ENCODE assay signal across 24 cellular contexts in genomic region chr15:47794266-47794914, GRCh38.
DNase-seq lines count a peak whose midpoint lies in the region; ATAC-seq and TF ChIP-seq lines count a peak whose summit lies in the region.
"Had no signal": no experiment of that assay in that cellular context is flagged by ENCODE, and none has a peak within 500 bp of the region (broad histone marks: within the 10 kb centered on the region; RNA-seq: fewer than 3 reads in every experiment).

No MANE protein-coding gene starts in this region.

- H3K36me3 Mint-ChIP-seq in naive thymus-derived CD4-positive, alpha-beta T cell, result no peaks in the 10 kb centered on the region
- H3K36me3 Mint-ChIP-seq: naive thymus-derived CD8-positive, alpha-beta T cell had no signal

- no peaks in the 10 kb centered on the region for H3K27me3 ChIP-seq in foreskin keratinocyte
- no peaks in the 10 kb centered on the region for H3K27me3 ChIP-seq in naive thymus-derived CD4-positive, alpha-beta T cell (ENCODE audit: control insufficient read depth in 2 of 2, insufficient read depth in 2 of 2, low read length in 2 of 2)
- H3K27me3 ChIP-seq: SJSA1 had no signal

- peaks cover 0 to 13% (median 2%) of the 10 kb centered on the region in 5 donors for H3K27me3 Mint-ChIP-seq in naive thymus-derived CD4-positive, alpha-beta T cell
- H3K27me3 Mint-ChIP-seq: stimulated activated naive CD8-positive, alpha-beta T cell treated with anti-CD3 and anti-CD28 coated beads, Interleukin-15, Interleukin-2, amounts not matched to agents 100 ng/mL and 50 ng/mL, for 24 hours had no signal

- intact Hi-C loops in naive thymus-derived CD4-positive, alpha-beta T cell (cut with micrococcal nuclease), result no loop called here

- no peaks in the 10 kb centered on the region for H3K9me3 ChIP-seq in naive thymus-derived CD4-positive, alpha-beta T cell (ENCODE audit: control insufficient read depth in 2 of 3, low read length in 3 of 3)
- H3K9me3 ChIP-seq: SJSA1 had no signal

- no peak overlapping the region for H3K4me3 ChIP-seq in naive thymus-derived CD4-positive, alpha-beta T cell (ENCODE audit: low read length)
- H3K4me3 ChIP-seq: SJSA1 had no signal

- H3K4me1 Mint-ChIP-seq in naive thymus-derived CD4-positive, alpha-beta T cell, result no peaks in the 10 kb centered on the region
- H3K4me1 Mint-ChIP-seq: activated naive CD8-positive, alpha-beta T cell treated with anti-CD3 and anti-CD28 coated beads, Interleukin-2, amount 50 U/mL, for 24 hours; naive thymus-derived CD8-positive, alpha-beta T cell had no signal

- TF ChIP-seq CTCF in foreskin keratinocyte (conservative IDR thresholded peaks at IDR 0.05), result no peak

- H3K4me1 ChIP-seq in foreskin keratinocyte, result peaks cover 13% of the 10 kb centered on the region
- H3K4me1 ChIP-seq in naive thymus-derived CD4-positive, alpha-beta T cell (ENCODE audit: control insufficient read depth in 2 of 2, insufficient read depth in 2 of 2, low read length in 2 of 2), result no peaks in the 10 kb centered on the region

- H3K4me3 Mint-ChIP-seq in naive thymus-derived CD4-positive, alpha-beta T cell, result no peak overlapping the region
- H3K4me3 Mint-ChIP-seq: activated naive CD8-positive, alpha-beta T cell treated with anti-CD3 and anti-CD28 coated beads, Interleukin-2, amount 50 U/mL, for 24 hours; naive thymus-derived CD8-positive, alpha-beta T cell; stimulated activated naive CD8-positive, alpha-beta T cell treated with anti-CD3 and anti-CD28 coated beads, Interleukin-15, Interleukin-2, amounts not matched to agents 100 ng/mL and 50 ng/mL, for 24 hours had no signal

- no peaks in the 10 kb centered on the region for H3K36me3 ChIP-seq in naive thymus-derived CD4-positive, alpha-beta T cell (ENCODE audit: control insufficient read depth in 2 of 3, insufficient read depth in 3 of 3, low read length in 3 of 3)
- H3K36me3 ChIP-seq: SJSA1 had no signal

- peak; percentile 81 for ATAC-seq in foreskin keratinocyte
- ATAC-seq in naive thymus-derived CD4-positive, alpha-beta T cell, result no peak
- ATAC-seq: activated naive CD8-positive, alpha-beta T cell treated with anti-CD3 and anti-CD28 coated beads, Interleukin-2, amount 50 U/mL, for 24 hours; naive thymus-derived CD8-positive, alpha-beta T cell had no signal

- POLR2A ChIA-PET in naive thymus-derived CD4-positive, alpha-beta T cell (lab: Charles Lee), result no interaction called here

- H3K27ac Mint-ChIP-seq in naive thymus-derived CD4-positive, alpha-beta T cell, result no peak overlapping the region
- H3K27ac Mint-ChIP-seq: activated naive CD8-positive, alpha-beta T cell treated with anti-CD3 and anti-CD28 coated beads, Interleukin-2, amount 50 U/mL, for 24 hours; naive thymus-derived CD8-positive, alpha-beta T cell; stimulated activated naive CD8-positive, alpha-beta T cell treated with anti-CD3 and anti-CD28 coated beads, Interleukin-15, Interleukin-2, amounts not matched to agents 100 ng/mL and 50 ng/mL, for 24 hours had no signal

- CTCF ChIA-PET in naive thymus-derived CD4-positive, alpha-beta T cell (lab: Charles Lee), result no interaction called here

- DNase-seq in NCI-H2171 treated with DMSO at 0.1 percent for 48 hours (lab: John Stamatoyannopoulos, UW), result peak; percentile 28
- no peak for DNase-seq in NCI-H2171 (lab: John Stamatoyannopoulos, UW)
- DNase-seq in NCI-H69 (lab: John Stamatoyannopoulos, UW), result peak; percentile 39
- DNase-seq in foreskin keratinocyte, result peak; percentile 16 to 39
- peak; percentile 4 for DNase-seq in stromal cell of bone marrow (ENCODE audit: low read depth)
- DNase-seq in activated CD8-positive, alpha-beta memory T cell treated with anti-CD3 and anti-CD28 coated beads, Interleukin-2, amount 50 U/mL, for 4 hours, result no peak
- DNase-seq in naive thymus-derived CD4-positive, alpha-beta T cell, result no peak
- no peak for DNase-seq in cerebellum (ENCODE audit: low spot score)
- DNase-seq: activated CD8-positive, alpha-beta memory T cell treated with anti-CD3 and anti-CD28 coated beads, Interleukin-2, amount 50 U/mL, for 48 hours; activated naive CD8-positive, alpha-beta T cell treated with anti-CD3 and anti-CD28 coated beads, Interleukin-2, amount 50 U/mL, for 24 hours; AML-193; dermis blood vessel endothelial cell; DND-41; foreskin melanocyte; left cardiac atrium; naive thymus-derived CD8-positive, alpha-beta T cell; NCI-H1436; NCI-H774; stimulated activated CD4-positive, alpha-beta T cell treated with anti-CD3 and anti-CD28 coated beads, Interleukin-2, amount 100 ng/mL, for 24 hours; trophoblast cell had no signal

- H3K27ac ChIP-seq in foreskin keratinocyte, result no peak overlapping the region
- no peak overlapping the region for H3K27ac ChIP-seq in naive thymus-derived CD4-positive, alpha-beta T cell (ENCODE audit: low read depth, low read length)
- H3K27ac ChIP-seq: 22Rv1, parathyroid adenoma, SJSA1 had no signal

- peaks cover 0 to 2% (median 0%) of the 10 kb centered on the region in 11 donors for H3K9me3 Mint-ChIP-seq in naive thymus-derived CD4-positive, alpha-beta T cell
- H3K9me3 Mint-ChIP-seq: activated naive CD8-positive, alpha-beta T cell treated with anti-CD3 and anti-CD28 coated beads, Interleukin-2, amount 50 U/mL, for 24 hours; stimulated activated naive CD8-positive, alpha-beta T cell treated with anti-CD3 and anti-CD28 coated beads, Interleukin-15, Interleukin-2, amounts not matched to agents 100 ng/mL and 50 ng/mL, for 24 hours had no signal

Comparison
In these comparisons a context has a peak if more than half of its experiments do, and no peak if none do; other contexts are left out.
1. DNase-seq: peak in NCI-H2171 treated with DMSO at 0.1 percent for 48 hours (single experiment), NCI-H69 (single experiment), foreskin keratinocyte (2 of 2) and stromal cell of bone marrow (single experiment); none in NCI-H2171 (single experiment), activated CD8-positive, alpha-beta memory T cell treated with anti-CD3 and anti-CD28 coated beads, Interleukin-2, amount 50 U/mL, for 4 hours (single experiment), naive thymus-derived CD4-positive, alpha-beta T cell (0 of 9) and cerebellum (single experiment).